13 cellular contexts compared by ENCODE assay signal in the genomic region with DNA sequence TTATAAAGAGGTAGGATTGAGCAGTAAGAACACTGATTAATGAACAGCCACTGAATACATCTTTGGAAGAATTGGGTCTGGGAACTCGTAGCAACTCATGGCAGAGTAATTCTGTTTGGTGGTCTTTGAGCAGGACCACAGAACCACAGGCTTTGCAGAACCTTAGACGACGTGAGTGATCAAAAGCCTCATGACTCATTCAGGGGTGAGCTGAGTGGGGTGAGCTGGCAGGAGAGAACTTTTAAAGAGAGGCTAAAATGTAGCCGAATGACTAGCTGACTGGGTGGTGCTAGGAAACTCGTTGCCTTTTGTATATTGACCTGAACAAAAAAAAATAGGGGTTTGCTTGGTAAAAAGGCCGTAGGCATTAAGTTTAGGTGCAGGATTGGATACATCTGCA.
A peak's percentile ranks its signal among the peaks of the same experiment; 100 is the strongest.
DNase-seq lines count a peak whose midpoint lies in the region; ATAC-seq and TF ChIP-seq lines count a peak whose summit lies in the region.
"Had no signal": no experiment of that assay in that cellular context is flagged by ENCODE, and none has a peak within 500 bp of the region (broad histone marks: within the 10 kb centered on the region; RNA-seq: fewer than 3 reads in every experiment).

No MANE protein-coding gene starts in this region.

- no peaks in the 10 kb centered on the region for H4K20me1 ChIP-seq in IMR-90 (ENCODE audit: insufficient read depth, low read length)

- H3K18ac ChIP-seq in IMR-90 (ENCODE audit: low read depth, low read length), result no peak overlapping the region

- TF ChIP-seq RAD21 in IMR-90 (IDR thresholded peaks at IDR 0.05; ENCODE audit: low read length), result no peak; the same call in 1 of the 2 replicates

- H3K9ac ChIP-seq in IMR-90 (ENCODE audit: low read depth, low read length), result no peak overlapping the region

- H3K4me1 ChIP-seq in ACC112 (ENCODE audit: control insufficient read depth, insufficient read depth, low read length, unreplicated experiment), result peaks cover 58% of the 10 kb centered on the region
- peaks cover 12% of the 10 kb centered on the region for H3K4me1 ChIP-seq in IMR-90 (ENCODE audit: control insufficient read depth, insufficient read depth, low read length)
- H3K4me1 ChIP-seq in left lung, result peaks cover 0 to 5% of the 10 kb centered on the region in 2 donors
- H3K4me1 ChIP-seq in ascending aorta, result peaks cover 0 to 11% of the 10 kb centered on the region in 2 donors

- intact Hi-C loops in IMR-90 (cut with micrococcal nuclease), result no loop called here
- intact Hi-C loops in left lung (cut with DNase I), result no loop called here
- intact Hi-C loops in ascending aorta (cut with DNase I), result no loop called here

- H4K5ac ChIP-seq in IMR-90 (ENCODE audit: low read depth, low read length), result no peak overlapping the region; the same call in 1 of the 2 replicates

- no peaks in the 10 kb centered on the region for H3K79me2 ChIP-seq in ACC112 (ENCODE audit: control insufficient read depth, insufficient read depth, low read length, unreplicated experiment)

- peak overlapping the region in 1 of 2 experiments; percentile 7; a peak in 1 of 4 replicates for H4K8ac ChIP-seq in IMR-90 (ENCODE audit: low read depth in 2 of 2, low read length in 2 of 2)

- H3K27ac ChIP-seq in ACC112 (ENCODE audit: low read depth, low read length), result peak overlapping the region; percentile 93
- H3K27ac ChIP-seq in IMR-90 (ENCODE audit: insufficient read depth, low read length), result no peak overlapping the region
- H3K27ac ChIP-seq in brain microvascular endothelial cell, result peak overlapping the region; percentile 77
- no peak overlapping the region for H3K27ac ChIP-seq in left lung
- H3K27ac ChIP-seq in ascending aorta, result no peak overlapping the region
- H3K27ac ChIP-seq: SJCRH30 had no signal

- ATAC-seq in IMR-90 (ENCODE audit: low read depth), result peak; percentile 85
- ATAC-seq in left lung, result peak; percentile 85
- no peak for ATAC-seq in HG03135 (IDR thresholded peaks at IDR 0.05; ENCODE audit: unreplicated experiment)

- H3K27me3 ChIP-seq in ACC112 (ENCODE audit: insufficient read depth, low read length) (no peaks in the 10 kb centered on the region), IMR-90 (ENCODE audit: control insufficient read depth, insufficient read depth, low read length) (no peaks in the 10 kb centered on the region), brain microvascular endothelial cell (replicated peaks) (no peaks in the 10 kb centered on the region), left lung (no peaks in the 10 kb centered on the region), ascending aorta (no peaks in the 10 kb centered on the region)
- H3K27me3 ChIP-seq: SJCRH30 had no signal

- H3K56ac ChIP-seq in IMR-90 (ENCODE audit: extremely low read depth, insufficient read depth, low read length), result no peak overlapping the region

- peak overlapping the region; percentile 60 for H2BK5ac ChIP-seq in IMR-90 (ENCODE audit: low read depth, low read length, poor library complexity, severe bottlenecking)

- H3K9me3 ChIP-seq in IMR-90 (ENCODE audit: control insufficient read depth, insufficient read depth, low read length), result no peaks in the 10 kb centered on the region
- H3K9me3 ChIP-seq in left lung, result no peaks in the 10 kb centered on the region
- no peaks in the 10 kb centered on the region for H3K9me3 ChIP-seq in ascending aorta
- H3K9me3 ChIP-seq: SJCRH30 had no signal

- no peak for TF ChIP-seq POLR2A in IMR-90 (IDR thresholded peaks at IDR 0.05; ENCODE audit: low read depth, low read length)

- H3K14ac ChIP-seq in IMR-90 (replicated peaks; ENCODE audit: low read depth, low read length), result no peak overlapping the region

- TF ChIP-seq CTCF in IMR-90 (conservative IDR thresholded peaks at IDR 0.05; ENCODE audit: low read depth, low read length) (no peak), brain microvascular endothelial cell (IDR thresholded peaks at IDR 0.05; ENCODE audit: low read depth, low read length, missing control alignments) (no peak), left lung (IDR thresholded peaks at IDR 0.05) (no peak), ascending aorta (IDR thresholded peaks at IDR 0.05) (no peak)

- peak overlapping the region; percentile 12; the same call in 1 of the 2 replicates for H2BK20ac ChIP-seq in IMR-90 (ENCODE audit: low read depth, low read length)

- no CpG with 5 or more reads among the region's 6 CpGs for WGBS in IMR-90 (ENCODE audit: extremely low coverage in 2 of 2, insufficient read length in 1 of 2), 2 experiments

- H3K4me3 ChIP-seq in ACC112 (ENCODE audit: low read depth, low read length) (no peak overlapping the region), IMR-90 (ENCODE audit: insufficient read depth, low read depth, low read length) (no peak overlapping the region), brain microvascular endothelial cell (ENCODE audit: low read depth, low read length) (no peak overlapping the region), left lung (no peak overlapping the region), ascending aorta (no peak overlapping the region)
- H3K4me3 ChIP-seq: lung, SJCRH30 had no signal

- no peak overlapping the region for H2AK9ac ChIP-seq in IMR-90 (replicated peaks; ENCODE audit: low read depth, low read length, poor library complexity)

- H3K79me1 ChIP-seq in IMR-90 (ENCODE audit: low read depth in 1 of 2, low read length in 2 of 2), result no peaks in the 10 kb centered on the region

- peak; percentile 87 for DNase-seq in IMR-90
- DNase-seq in brain microvascular endothelial cell, result peak; percentile 89
- DNase-seq in left lung, result no peak
- no peak for DNase-seq in foreskin melanocyte
- DNase-seq in activated CD4-positive, alpha-beta T cell treated with anti-CD3 and anti-CD28 coated beads, Interleukin-2, amount 50 U/mL, for 1 hour, result no peak
- DNase-seq in ascending aorta (ENCODE audit: low spot score in 2 of 2), result no peak
- DNase-seq: cerebellar nuclear complex, NCI-H526 treated with DMSO at 0.1 percent for 48 hours, substantia nigra had no signal

- H2BK120ac ChIP-seq in IMR-90 (ENCODE audit: low read depth, low read length), result peak overlapping the region; percentile 17; the same call in 1 of the 2 replicates

- in situ Hi-C loops in IMR-90 (cut with MboI; ENCODE audit: low sequenced_read_pairs), result no loop called here
- in situ Hi-C loops in brain microvascular endothelial cell (cut with HindIII; ENCODE audit: low pct_ligation_motif_present, low sequenced_read_pairs), result no loop called here

- no TSS peak for BruUV-seq in IMR-90 (replicated peaks; lab: Mats Ljungman, UMichigan)

- CTCF ChIA-PET in IMR-90 (lab: Yijun Ruan, JAX), result interaction anchor here (1.1 kb wide), 1 partner anchor 177 kb away, joined by 3 read pairs; no protein-coding TSS in a partner anchor

- peak overlapping the region; percentile 25; the same call in 1 of the 3 replicates for H2BK15ac ChIP-seq in IMR-90 (ENCODE audit: low read depth, low read length)

- dilution Hi-C loops in IMR-90 (cut with HindIII; ENCODE audit: low sequenced_read_pairs, unreplicated experiment), result no loop called here

- peak overlapping the region; percentile 1; the same call in 1 of the 2 replicates for H3K4ac ChIP-seq in IMR-90 (ENCODE audit: low read depth, low read length)

- H2AK5ac ChIP-seq in IMR-90 (ENCODE audit: low read depth, low read length), result peak overlapping the region; percentile 25; the same call in 1 of the 2 replicates

- peaks cover 10% of the 10 kb centered on the region; the same call in 1 of the 2 replicates for H3K9me1 ChIP-seq in IMR-90 (ENCODE audit: insufficient read depth, low read length)

- POLR2A ChIA-PET in IMR-90 (lab: Charles Lee; ENCODE audit: unreplicated experiment), result no interaction called here

- H3K23ac ChIP-seq in IMR-90 (ENCODE audit: low read depth, low read length), result no peak overlapping the region; the same call in 1 of the 2 replicates

- H3K4me2 ChIP-seq in IMR-90 (ENCODE audit: low read depth, low read length), result no peak overlapping the region; the same call in 1 of the 2 replicates

- no peak overlapping the region for H4K91ac ChIP-seq in IMR-90 (ENCODE audit: insufficient read depth, low read depth, low read length)

- no peak overlapping the region for H2AFZ ChIP-seq in ACC112 (ENCODE audit: low read length, unreplicated experiment)
- H2AFZ ChIP-seq in IMR-90 (replicated peaks; ENCODE audit: low read length, poor library complexity), result no peak overlapping the region

- no peaks in the 10 kb centered on the region for H3K36me3 ChIP-seq in ACC112 (ENCODE audit: insufficient read depth, low read length)
- no peaks in the 10 kb centered on the region for H3K36me3 ChIP-seq in IMR-90 (ENCODE audit: control insufficient read depth, insufficient read depth, low read length)
- no peaks in the 10 kb centered on the region for H3K36me3 ChIP-seq in brain microvascular endothelial cell (replicated peaks)
- H3K36me3 ChIP-seq in left lung, result no peaks in the 10 kb centered on the region
- no peaks in the 10 kb centered on the region for H3K36me3 ChIP-seq in ascending aorta
- H3K36me3 ChIP-seq: SJCRH30 had no signal

TF ChIP-seq in IMR-90, 13 proteins besides CTCF, POLR2A, EP300 and RAD21:
- no peak for TF ChIP-seq MXI1 (IDR thresholded peaks at IDR 0.05; ENCODE audit: borderline replicate concordance, low read depth, low read length)
- TF ChIP-seq FOS (IDR thresholded peaks at IDR 0.05; ENCODE audit: low read depth, low read length), result peak; percentile 73
- 0 out of 2 replicates have a peak, but pooled peaks have one; percentile 51 for TF ChIP-seq CHD1 (IDR thresholded peaks at IDR 0.05; ENCODE audit: low read depth, low read length)
- TF ChIP-seq MAFK (IDR thresholded peaks at IDR 0.05; ENCODE audit: low read depth, low read length), result no peak

Comparison
In these comparisons a context has a peak if more than half of its experiments do, and no peak if none do; other contexts are left out.
1. H3K27ac ChIP-seq: peak in ACC112 (single experiment) and brain microvascular endothelial cell (single experiment); none in IMR-90 (single experiment), left lung (0 of 2) and ascending aorta (0 of 2).
2. DNase-seq: peak in IMR-90 (single experiment) and brain microvascular endothelial cell (single experiment); none in left lung (0 of 2), foreskin melanocyte (single experiment), activated CD4-positive, alpha-beta T cell treated with anti-CD3 and anti-CD28 coated beads, Interleukin-2, amount 50 U/mL, for 1 hour (single experiment) and ascending aorta (0 of 2).